In the genomic region with DNA sequence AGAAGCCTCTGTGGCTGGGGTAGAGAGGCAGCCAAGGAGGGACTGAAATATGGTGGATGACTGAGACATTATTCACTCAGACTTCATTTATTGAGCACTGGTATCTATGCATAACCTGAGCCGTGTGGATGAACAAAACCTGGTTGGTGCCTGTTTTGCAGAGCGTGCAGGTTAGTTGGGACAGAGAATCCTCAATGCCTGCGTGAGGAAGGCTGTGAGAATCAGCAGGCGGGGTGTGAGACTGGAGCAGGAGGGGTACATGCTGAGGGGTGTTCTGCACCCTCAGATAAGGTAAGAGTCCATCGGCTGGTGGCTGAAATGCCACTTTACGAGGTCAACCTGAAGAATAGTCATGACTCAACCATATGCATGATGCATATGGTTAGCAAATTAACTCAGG, we compare ENCODE assay signal across 25 cellular contexts.
A peak's percentile ranks its signal among the peaks of the same experiment; 100 is the strongest.
DNase-seq lines count a peak whose midpoint lies in the region; ATAC-seq, FAIRE-seq and TF ChIP-seq lines count a peak whose summit lies in the region.
"Had no signal": no experiment of that assay in that cellular context is flagged by ENCODE, and none has a peak within 500 bp of the region (broad histone marks: within the 10 kb centered on the region; RNA-seq: fewer than 3 reads in every experiment).

No MANE protein-coding gene starts in this region.

- no peaks in the 10 kb centered on the region for H3K4me1 Mint-ChIP-seq in stimulated activated naive CD8-positive, alpha-beta T cell treated with anti-CD3 and anti-CD28 coated beads, Interleukin-15, amount 100 ng/mL, for 72 hours
- H3K4me1 Mint-ChIP-seq in osteocyte (ENCODE audit: unreplicated experiment): no peaks in the 10 kb centered on the region
- H3K4me1 Mint-ChIP-seq: CD14-positive monocyte; CD4-positive, alpha-beta memory T cell; CD4-positive, CD25-positive, alpha-beta regulatory T cell; CD8-positive, alpha-beta memory T cell had no signal

- TF ChIP-seq CTCF in bronchial epithelial cell (IDR thresholded peaks at IDR 0.05; ENCODE audit: insufficient read depth, low read length, severe bottlenecking) (no peak), osteocyte (IDR thresholded peaks at IDR 0.05) (no peak)

- peaks cover 0 to 3% of the 10 kb centered on the region in 2 donors for H3K9me3 Mint-ChIP-seq in stimulated activated naive CD8-positive, alpha-beta T cell treated with anti-CD3 and anti-CD28 coated beads, Interleukin-15, amount 100 ng/mL, for 72 hours
- peaks cover 11% of the 10 kb centered on the region for H3K9me3 Mint-ChIP-seq in osteocyte (ENCODE audit: unreplicated experiment)
- H3K9me3 Mint-ChIP-seq: CD4-positive, alpha-beta memory T cell; CD8-positive, alpha-beta memory T cell had no signal

- H3K4me3 Mint-ChIP-seq in stimulated activated naive CD8-positive, alpha-beta T cell treated with anti-CD3 and anti-CD28 coated beads, Interleukin-15, amount 100 ng/mL, for 72 hours: no peak overlapping the region
- H3K4me3 Mint-ChIP-seq in osteocyte (ENCODE audit: unreplicated experiment): no peak overlapping the region
- H3K4me3 Mint-ChIP-seq: CD14-positive monocyte; CD4-positive, alpha-beta memory T cell; CD4-positive, CD25-positive, alpha-beta regulatory T cell had no signal

- FAIRE-seq in bronchial epithelial cell (lab: Jason Lieb, UNC): peak; percentile 36
- no peak for FAIRE-seq in frontal cortex (lab: Jason Lieb, UNC)
- FAIRE-seq: A549, GM12891 had no signal

- H3K27ac Mint-ChIP-seq in stimulated activated naive CD8-positive, alpha-beta T cell treated with anti-CD3 and anti-CD28 coated beads, Interleukin-15, amount 100 ng/mL, for 72 hours: no peak overlapping the region
- no peak overlapping the region for H3K27ac Mint-ChIP-seq in osteocyte (ENCODE audit: unreplicated experiment)
- H3K27ac Mint-ChIP-seq: CD14-positive monocyte; CD4-positive, alpha-beta memory T cell; CD4-positive, CD25-positive, alpha-beta regulatory T cell; CD8-positive, alpha-beta memory T cell had no signal

- no peak overlapping the region for H3K4me3 ChIP-seq in bronchial epithelial cell (ENCODE audit: low read depth, low read length)
- H3K4me3 ChIP-seq: A549, BLaER1 had no signal

- no peaks in the 10 kb centered on the region for H3K36me3 Mint-ChIP-seq in osteocyte (ENCODE audit: unreplicated experiment)
- H3K36me3 Mint-ChIP-seq: CD14-positive monocyte; CD4-positive, alpha-beta memory T cell; CD4-positive, CD25-positive, alpha-beta regulatory T cell; CD8-positive, alpha-beta memory T cell had no signal

- ATAC-seq in stimulated activated naive CD8-positive, alpha-beta T cell treated with anti-CD3 and anti-CD28 coated beads, Interleukin-15, Interleukin-2, amounts not matched to agents 100 U/mL and 50 U/mL, for 24 hours: peak; percentile 26
- ATAC-seq in stimulated activated naive CD8-positive, alpha-beta T cell treated with anti-CD3 and anti-CD28 coated beads, Interleukin-15, amount 100 ng/mL, for 72 hours: no peak
- ATAC-seq in GM18511 (IDR thresholded peaks at IDR 0.05; ENCODE audit: unreplicated experiment) (no peak), HG03442 (IDR thresholded peaks at IDR 0.05; ENCODE audit: unreplicated experiment) (no peak)
- ATAC-seq: A549 had no signal

- H3K27me3 Mint-ChIP-seq in stimulated activated naive CD8-positive, alpha-beta T cell treated with anti-CD3 and anti-CD28 coated beads, Interleukin-15, amount 100 ng/mL, for 72 hours: peaks cover 7% of the 10 kb centered on the region
- H3K27me3 Mint-ChIP-seq in osteocyte (ENCODE audit: unreplicated experiment): no peaks in the 10 kb centered on the region
- H3K27me3 Mint-ChIP-seq: CD4-positive, alpha-beta memory T cell; CD4-positive, CD25-positive, alpha-beta regulatory T cell had no signal

- no peaks in the 10 kb centered on the region for H3K36me3 ChIP-seq in bronchial epithelial cell (ENCODE audit: control insufficient read depth, insufficient read depth, low read length)
- H3K36me3 ChIP-seq: BE2C, BLaER1 had no signal

- DNase-seq in stimulated activated naive CD8-positive, alpha-beta T cell treated with anti-CD3 and anti-CD28 coated beads, Interleukin-15, Interleukin-2, amounts not matched to agents 100 U/mL and 50 U/mL, for 24 hours: no peak
- no peak for DNase-seq in stimulated activated naive CD8-positive, alpha-beta T cell treated with anti-CD3 and anti-CD28 coated beads, Interleukin-15, amount 100 ng/mL, for 72 hours
- DNase-seq in bronchial epithelial cell (ENCODE audit: low read depth): no peak
- DNase-seq in osteocyte (ENCODE audit: extremely low spot score, unreplicated experiment): peak; percentile 56
- DNase-seq in frontal cortex (ENCODE audit: low spot score in 2 of 2): no peak
- DNase-seq: AML-193; BE2C; C1 segment of cervical spinal cord; CD4-positive, alpha-beta memory T cell; CD4-positive, CD25-positive, alpha-beta regulatory T cell; CD8-positive, alpha-beta memory T cell; COR-L47; DMS 273 treated with DMSO at 0.1 percent for 48 hours; DMS153; DMS53; DMS79; DND-41; EL; GDM1 had no signal

- H3K27me3 ChIP-seq in bronchial epithelial cell (ENCODE audit: control insufficient read depth, insufficient read depth, low read length): no peaks in the 10 kb centered on the region
- H3K27me3 ChIP-seq: BE2C, BLaER1 had no signal
